8 cellular contexts compared by ENCODE assay signal in the genomic region with DNA sequence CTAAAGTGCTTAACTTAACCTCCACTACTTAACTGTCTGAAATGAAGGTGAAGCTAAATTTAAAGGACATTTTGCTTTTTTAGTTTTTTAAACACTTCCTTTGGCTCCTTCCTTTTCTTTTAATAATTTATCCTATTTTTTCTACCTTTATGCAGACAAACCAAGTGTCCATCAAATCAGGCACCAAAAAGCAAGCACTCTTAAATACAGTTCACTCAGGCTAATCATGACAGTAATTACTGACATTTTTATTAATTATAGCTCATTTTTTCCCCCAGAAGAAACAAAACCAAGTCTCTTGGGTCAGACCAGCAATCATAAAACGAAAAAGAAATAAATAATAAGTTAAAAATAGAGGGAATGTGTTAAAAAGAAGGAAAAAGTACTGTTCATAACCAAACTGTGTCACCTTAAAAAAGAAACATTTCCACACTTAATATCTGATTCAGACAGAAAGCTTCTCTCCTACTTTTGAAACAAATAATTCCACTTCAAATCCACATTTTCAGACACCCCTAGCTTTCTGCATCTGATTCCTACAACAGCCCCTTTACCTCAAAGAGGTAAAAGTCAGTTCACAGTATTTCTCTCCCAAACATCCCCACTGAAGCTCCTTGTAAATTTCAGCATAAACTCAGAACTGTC. TPM values are rescaled to one million over a fixed set of nuclear protein-coding genes. Genes with fewer than 3 reads are reported as not detected.
A peak's percentile ranks its signal among the peaks of the same experiment; 100 is the strongest.
DNase-seq lines count a peak whose midpoint lies in the region; ATAC-seq and TF ChIP-seq lines count a peak whose summit lies in the region.

No MANE protein-coding gene starts in this region.

- no peak overlapping the region for H3K4me3 ChIP-seq in HAP-1

- H3K36me3 Mint-ChIP-seq in activated CD4-positive, alpha-beta T cell treated with anti-CD3 and anti-CD28 coated beads for 36 hours (ENCODE audit: low read depth) = peaks cover 1% of the 10 kb centered on the region
- H3K36me3 Mint-ChIP-seq in T-helper 17 cell (ENCODE audit: low read depth) (no peaks in the 10 kb centered on the region), glutamatergic neuron (ENCODE audit: unreplicated experiment) (no peaks in the 10 kb centered on the region)
- H3K36me3 Mint-ChIP-seq in stimulated activated memory B cell treated with anti-CD40 and anti-IgM and Interleukin-4, amounts not matched to agents 10 μg/mL and 1 μg/mL and 100 μg/mL, for 72 hours = no peaks in the 10 kb centered on the region

- peaks cover 23% of the 10 kb centered on the region for H3K4me1 Mint-ChIP-seq in activated CD4-positive, alpha-beta T cell treated with anti-CD3 and anti-CD28 coated beads for 36 hours
- H3K4me1 Mint-ChIP-seq in T-helper 17 cell (peaks cover 11% of the 10 kb centered on the region), glutamatergic neuron (ENCODE audit: low read depth, unreplicated experiment) (peaks cover 16% of the 10 kb centered on the region)
- H3K4me1 Mint-ChIP-seq in stimulated activated memory B cell treated with anti-CD40 and anti-IgM and Interleukin-4, amounts not matched to agents 10 μg/mL and 1 μg/mL and 100 μg/mL, for 72 hours = peaks cover 29% of the 10 kb centered on the region

- H3K9me3 Mint-ChIP-seq in activated CD4-positive, alpha-beta T cell treated with anti-CD3 and anti-CD28 coated beads for 36 hours (ENCODE audit: low read depth) = no peaks in the 10 kb centered on the region
- H3K9me3 Mint-ChIP-seq in glutamatergic neuron (ENCODE audit: unreplicated experiment) = peaks cover 9% of the 10 kb centered on the region
- H3K9me3 Mint-ChIP-seq in stimulated activated memory B cell treated with anti-CD40 and anti-IgM and Interleukin-4, amounts not matched to agents 10 μg/mL and 1 μg/mL and 100 μg/mL, for 72 hours = no peaks in the 10 kb centered on the region

- no peak for DNase-seq in activated CD4-positive, alpha-beta T cell treated with anti-CD3 and anti-CD28 coated beads for 36 hours
- DNase-seq in activated CD4-positive, alpha-beta T cell treated with anti-CD3 and anti-CD28 coated beads for 1 hour = no peak
- DNase-seq in T-helper 17 cell = no peak
- DNase-seq in glutamatergic neuron = no peak
- no peak for DNase-seq in HAP-1 (ENCODE audit: low spot score in 2 of 2)
- DNase-seq in NCI-H187 (lab: John Stamatoyannopoulos, UW) = no peak
- no peak for DNase-seq in GM19240 (ENCODE audit: insufficient read length, low spot score)

- POLR2A ChIA-PET in activated CD4-positive, alpha-beta T cell treated with anti-CD3 and anti-CD28 coated beads for 36 hours (lab: Charles Lee) = interaction anchor here (0.7 to 2.2 kb wide), 7 partner anchors 9 to 277 kb away, joined by 3 to 14 read pairs (median 3); no protein-coding TSS in a partner anchor

- H3K27me3 Mint-ChIP-seq in activated CD4-positive, alpha-beta T cell treated with anti-CD3 and anti-CD28 coated beads for 36 hours = no peaks in the 10 kb centered on the region
- peaks cover 10% of the 10 kb centered on the region for H3K27me3 Mint-ChIP-seq in T-helper 17 cell
- peaks cover 7% of the 10 kb centered on the region for H3K27me3 Mint-ChIP-seq in glutamatergic neuron (ENCODE audit: unreplicated experiment)
- H3K27me3 Mint-ChIP-seq in stimulated activated memory B cell treated with anti-CD40 and anti-IgM and Interleukin-4, amounts not matched to agents 10 μg/mL and 1 μg/mL and 100 μg/mL, for 72 hours = no peaks in the 10 kb centered on the region

- intact Hi-C loops in activated CD4-positive, alpha-beta T cell treated with anti-CD3 and anti-CD28 coated beads for 36 hours (cut with DNase I, micrococcal nuclease) = loop anchor here (1.0 to 2.0 kb wide), 4 partner anchors 9 to 515 kb away; a partner anchor contains a TSS

- peak overlapping the region; percentile 100 for H3K27ac Mint-ChIP-seq in activated CD4-positive, alpha-beta T cell treated with anti-CD3 and anti-CD28 coated beads for 36 hours
- H3K27ac Mint-ChIP-seq in T-helper 17 cell (peak overlapping the region; percentile 97), glutamatergic neuron (ENCODE audit: unreplicated experiment) (peak overlapping the region; percentile 88)
- H3K27ac Mint-ChIP-seq in stimulated activated memory B cell treated with anti-CD40 and anti-IgM and Interleukin-4, amounts not matched to agents 10 μg/mL and 1 μg/mL and 100 μg/mL, for 72 hours = peak overlapping the region; percentile 89

- peak overlapping the region; percentile 95 for H3K4me3 Mint-ChIP-seq in activated CD4-positive, alpha-beta T cell treated with anti-CD3 and anti-CD28 coated beads for 36 hours
- peak overlapping the region; percentile 97 for H3K4me3 Mint-ChIP-seq in T-helper 17 cell
- H3K4me3 Mint-ChIP-seq in glutamatergic neuron (ENCODE audit: unreplicated experiment) = peak overlapping the region; percentile 94
- peak overlapping the region; percentile 94 for H3K4me3 Mint-ChIP-seq in stimulated activated memory B cell treated with anti-CD40 and anti-IgM and Interleukin-4, amounts not matched to agents 10 μg/mL and 1 μg/mL and 100 μg/mL, for 72 hours

- no peak for ATAC-seq in activated CD4-positive, alpha-beta T cell treated with anti-CD3 and anti-CD28 coated beads for 36 hours
- ATAC-seq in T-helper 17 cell = no peak
- ATAC-seq in stimulated activated memory B cell treated with anti-CD40 and anti-IgM and Interleukin-4, amounts not matched to agents 10 μg/mL and 1 μg/mL and 100 μg/mL, for 72 hours = no peak

- TF ChIP-seq CTCF in glutamatergic neuron (IDR thresholded peaks at IDR 0.05; ENCODE audit: partially characterized antibody, unreplicated experiment) = no peak

- CTCF ChIA-PET in activated CD4-positive, alpha-beta T cell treated with anti-CD3 and anti-CD28 coated beads for 36 hours (lab: Charles Lee) = interaction anchor here (0.8 to 3.1 kb wide), 10 partner anchors 9 to 383 kb away, joined by 3 to 20 read pairs (median 6); no protein-coding TSS in a partner anchor

- no peaks in the 10 kb centered on the region for H3K36me3 ChIP-seq in HAP-1 (replicated peaks)

- H3K9me3 ChIP-seq in T-helper 17 cell (ENCODE audit: control insufficient read depth, low read length, poor library complexity, severe bottlenecking) (no peaks in the 10 kb centered on the region), HAP-1 (no peaks in the 10 kb centered on the region)

- in situ Hi-C loops in HAP-1 (cut with MboI; ENCODE audit: low sequenced_read_pairs) = no loop called here

- H3K27me3 ChIP-seq in HAP-1 (ENCODE audit: low read depth) = peaks cover 96% of the 10 kb centered on the region

- H3K4me1 ChIP-seq in HAP-1 = peaks cover 3% of the 10 kb centered on the region; the same call in 1 of the 2 replicates

RNA-seq across cellular contexts. Expression of a gene that starts 5.5 kb away (rescaled TPM):
- 100 to 1,000 TPM; 357 to 369 TPM for total RNA-seq in activated CD4-positive, alpha-beta T cell treated with anti-CD3 and anti-CD28 coated beads for 36 hours
- 100 to 1,000 TPM; 197 to 225 TPM for total RNA-seq in T-helper 17 cell
- total RNA-seq in glutamatergic neuron (ENCODE audit: unreplicated experiment) = 98.0 TPM

RNA-seq across cellular contexts. Expression of a gene that starts 53.0 kb away (rescaled TPM):
- total RNA-seq in activated CD4-positive, alpha-beta T cell treated with anti-CD3 and anti-CD28 coated beads for 36 hours = 1 to 10 TPM; 7.1 to 8.4 TPM
- 10 to 100 TPM in 1 of 2 donors, 1 to 10 TPM in 1; 7.8 to 10.7 TPM for total RNA-seq in T-helper 17 cell
- 20.7 TPM for total RNA-seq in glutamatergic neuron (ENCODE audit: unreplicated experiment)
